1 cellular context compared by ENCODE assay signal in the genomic region with DNA sequence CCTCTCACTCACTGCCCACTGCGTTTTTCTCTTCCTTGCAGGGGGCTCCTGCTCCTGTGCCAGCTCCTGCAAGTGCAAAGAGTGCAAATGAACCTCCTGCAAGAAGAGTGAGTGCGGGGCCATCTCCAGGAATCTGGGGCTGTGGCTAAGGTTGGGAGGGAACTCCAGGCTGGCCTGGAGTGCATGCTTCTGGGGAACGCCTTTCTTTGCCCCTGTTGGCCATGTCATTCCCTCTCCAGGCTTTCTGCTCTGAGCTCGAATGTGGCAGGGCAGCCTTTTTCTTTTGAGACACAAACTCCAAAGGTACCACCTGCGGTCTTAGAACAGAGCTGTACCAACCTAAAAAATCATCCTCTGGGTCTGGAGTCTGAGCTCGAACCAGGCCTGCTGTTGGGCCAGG.
TF ChIP-seq lines count a peak whose summit lies in the region.

No MANE protein-coding gene starts in this region.

TF ChIP-seq in GM23338, 12 proteins besides CTCF, POLR2A, EP300 and RAD21 (continued from another document):
- no peak for TF ChIP-seq CREB1 (CRISPR knock-in tag; IDR thresholded peaks at IDR 0.05; ENCODE audit: low read depth)
- no peak for TF ChIP-seq ZNF331 (CRISPR knock-in tag; IDR thresholded peaks at IDR 0.05; ENCODE audit: low read depth)
